In the genomic region with DNA sequence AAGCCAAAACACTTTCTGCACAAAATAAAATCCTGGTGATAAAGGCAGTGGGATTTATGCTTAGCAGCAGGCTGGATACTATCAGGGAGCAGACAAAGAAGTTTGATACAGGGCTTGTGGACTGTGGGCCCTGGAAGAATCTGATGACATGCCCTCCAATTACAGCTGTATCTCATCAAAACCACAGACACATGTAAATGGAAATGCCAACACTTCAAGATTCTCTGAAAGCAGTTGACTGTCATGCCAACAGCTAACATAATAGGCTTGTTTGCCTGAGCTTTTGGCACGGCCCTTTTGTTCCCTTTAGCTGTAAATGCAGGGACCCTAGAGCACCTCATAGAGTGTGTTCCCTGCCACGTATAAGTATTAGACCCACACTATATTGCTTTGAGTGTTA, we compare ENCODE assay signal across 32 cellular contexts.
"Had no signal": no experiment of that assay in that cellular context is flagged by ENCODE, and none has a peak within 500 bp of the region (broad histone marks: within the 10 kb centered on the region; RNA-seq: fewer than 3 reads in every experiment).

No MANE protein-coding gene starts in this region.

- H3K27me3 ChIP-seq: MG63 had no signal

- H3K27ac ChIP-seq: SK-N-MC, WERI-Rb-1 had no signal

- H3K4me3 Mint-ChIP-seq: activated CD4-positive, alpha-beta memory T cell treated with anti-CD3 and anti-CD28 coated beads, Interleukin-2, amount 10 ng/mL, durations not matched to agents 7 days and 5 days; activated CD8-positive, alpha-beta memory T cell treated with anti-CD3 and anti-CD28 coated beads, Interleukin-2, amount 10 ng/mL, durations not matched to agents 7 days and 5 days; activated naive CD4-positive, alpha-beta T cell treated with anti-CD3 and anti-CD28 coated beads, Interleukin-2, amount 10 ng/mL, durations not matched to agents 7 days and 5 days; activated naive CD8-positive, alpha-beta T cell; activated naive CD8-positive, alpha-beta T cell treated with anti-CD3 and anti-CD28 coated beads, Interleukin-2, amount 50 U/mL, for 24 hours; brain had no signal

- DNase-seq: activated CD4-positive, alpha-beta memory T cell treated with anti-CD3 and anti-CD28 coated beads, Interleukin-2, amount 10 ng/mL, durations not matched to agents 7 days and 5 days; activated CD4-positive, alpha-beta T cell treated with anti-CD3 and anti-CD28 coated beads for 1 hour; activated CD4-positive, alpha-beta T cell treated with anti-CD3 and anti-CD28 coated beads for 48 hours; activated CD4-positive, CD25-positive, alpha-beta regulatory T cell; activated CD8-positive, alpha-beta memory T cell treated with anti-CD3 and anti-CD28 coated beads for 24 hours; activated CD8-positive, alpha-beta memory T cell treated with anti-CD3 and anti-CD28 coated beads, Interleukin-2, amount 10 ng/mL, durations not matched to agents 7 days and 5 days; activated CD8-positive, alpha-beta memory T cell treated with anti-CD3 and anti-CD28 coated beads, Interleukin-2, amount 50 U/mL, for 48 hours; activated effector memory CD4-positive, alpha-beta T cell treated with Interleukin-2 at 50 U/mL for 16 hours; activated naive CD4-positive, alpha-beta T cell treated with anti-CD3 and anti-CD28 coated beads, Interleukin-2, amount 10 ng/mL, durations not matched to agents 7 days and 5 days; activated naive CD8-positive, alpha-beta T cell treated with anti-CD3 and anti-CD28 coated beads, Interleukin-2, amount 50 U/mL, for 24 hours; activated T-cell treated with anti-CD3 and anti-CD28 coated beads, Interleukin-2, amount 50 U/mL, for 48 hours; anterior cingulate cortex; caudate nucleus; cerebellar nuclear complex; Kasumi-1; KG1; MG63; NCI-H1048; NCI-H1105 treated with DMSO at 0.1 percent for 48 hours; NCI-H1436 treated with DMSO at 0.1 percent for 48 hours; NCI-H1694 treated with DMSO at 0.1 percent for 48 hours; NCI-H2107; NCI-H345; NCI-H526; NCI-H748 treated with DMSO at 0.1 percent for 48 hours; NK-92 treated with Interleukin-12 subunit alpha and Interleukin-12 subunit beta, amount 100 ng/mL, for 24 hours; Right ventricle myocardium superior; T1000; WERI-Rb-1 had no signal

- H3K9me3 Mint-ChIP-seq: activated CD4-positive, alpha-beta memory T cell treated with anti-CD3 and anti-CD28 coated beads, Interleukin-2, amount 10 ng/mL, durations not matched to agents 7 days and 5 days; activated naive CD4-positive, alpha-beta T cell treated with anti-CD3 and anti-CD28 coated beads, Interleukin-2, amount 10 ng/mL, durations not matched to agents 7 days and 5 days; activated naive CD8-positive, alpha-beta T cell treated with anti-CD3 and anti-CD28 coated beads, Interleukin-2, amount 50 U/mL, for 24 hours; brain had no signal

- H3K9me3 ChIP-seq: MG63 had no signal

- H3K36me3 ChIP-seq: MG63, WERI-Rb-1 had no signal

- H3K27me3 Mint-ChIP-seq: activated CD4-positive, alpha-beta memory T cell treated with anti-CD3 and anti-CD28 coated beads, Interleukin-2, amount 10 ng/mL, durations not matched to agents 7 days and 5 days; activated CD8-positive, alpha-beta memory T cell treated with anti-CD3 and anti-CD28 coated beads, Interleukin-2, amount 10 ng/mL, durations not matched to agents 7 days and 5 days; activated naive CD4-positive, alpha-beta T cell treated with anti-CD3 and anti-CD28 coated beads, Interleukin-2, amount 10 ng/mL, durations not matched to agents 7 days and 5 days; activated naive CD8-positive, alpha-beta T cell treated with anti-CD3 and anti-CD28 coated beads, Interleukin-2, amount 50 U/mL, for 24 hours; brain had no signal

- H3K4me1 Mint-ChIP-seq: activated CD4-positive, alpha-beta memory T cell treated with anti-CD3 and anti-CD28 coated beads, Interleukin-2, amount 10 ng/mL, durations not matched to agents 7 days and 5 days; activated CD8-positive, alpha-beta memory T cell treated with anti-CD3 and anti-CD28 coated beads, Interleukin-2, amount 10 ng/mL, durations not matched to agents 7 days and 5 days; activated naive CD4-positive, alpha-beta T cell treated with anti-CD3 and anti-CD28 coated beads, Interleukin-2, amount 10 ng/mL, durations not matched to agents 7 days and 5 days; activated naive CD8-positive, alpha-beta T cell treated with anti-CD3 and anti-CD28 coated beads, Interleukin-2, amount 50 U/mL, for 24 hours had no signal

- H3K36me3 Mint-ChIP-seq: activated CD8-positive, alpha-beta memory T cell treated with anti-CD3 and anti-CD28 coated beads, Interleukin-2, amount 10 ng/mL, durations not matched to agents 7 days and 5 days; activated naive CD4-positive, alpha-beta T cell treated with anti-CD3 and anti-CD28 coated beads, Interleukin-2, amount 10 ng/mL, durations not matched to agents 7 days and 5 days; activated naive CD8-positive, alpha-beta T cell; brain had no signal

- H3K27ac Mint-ChIP-seq: activated CD4-positive, alpha-beta memory T cell treated with anti-CD3 and anti-CD28 coated beads, Interleukin-2, amount 10 ng/mL, durations not matched to agents 7 days and 5 days; activated CD8-positive, alpha-beta memory T cell treated with anti-CD3 and anti-CD28 coated beads, Interleukin-2, amount 10 ng/mL, durations not matched to agents 7 days and 5 days; activated naive CD4-positive, alpha-beta T cell treated with anti-CD3 and anti-CD28 coated beads, Interleukin-2, amount 10 ng/mL, durations not matched to agents 7 days and 5 days; activated naive CD8-positive, alpha-beta T cell; activated naive CD8-positive, alpha-beta T cell treated with anti-CD3 and anti-CD28 coated beads, Interleukin-2, amount 50 U/mL, for 24 hours; brain had no signal

- ATAC-seq: activated CD8-positive, alpha-beta memory T cell treated with anti-CD3 and anti-CD28 coated beads, Interleukin-2, amount 10 ng/mL, durations not matched to agents 7 days and 5 days; activated naive CD8-positive, alpha-beta T cell treated with anti-CD3 and anti-CD28 coated beads, Interleukin-2, amount 50 U/mL, for 24 hours had no signal

- H3K4me3 ChIP-seq: MG63, SK-N-MC had no signal
